24 cellular contexts compared by ENCODE assay signal in the genomic region with DNA sequence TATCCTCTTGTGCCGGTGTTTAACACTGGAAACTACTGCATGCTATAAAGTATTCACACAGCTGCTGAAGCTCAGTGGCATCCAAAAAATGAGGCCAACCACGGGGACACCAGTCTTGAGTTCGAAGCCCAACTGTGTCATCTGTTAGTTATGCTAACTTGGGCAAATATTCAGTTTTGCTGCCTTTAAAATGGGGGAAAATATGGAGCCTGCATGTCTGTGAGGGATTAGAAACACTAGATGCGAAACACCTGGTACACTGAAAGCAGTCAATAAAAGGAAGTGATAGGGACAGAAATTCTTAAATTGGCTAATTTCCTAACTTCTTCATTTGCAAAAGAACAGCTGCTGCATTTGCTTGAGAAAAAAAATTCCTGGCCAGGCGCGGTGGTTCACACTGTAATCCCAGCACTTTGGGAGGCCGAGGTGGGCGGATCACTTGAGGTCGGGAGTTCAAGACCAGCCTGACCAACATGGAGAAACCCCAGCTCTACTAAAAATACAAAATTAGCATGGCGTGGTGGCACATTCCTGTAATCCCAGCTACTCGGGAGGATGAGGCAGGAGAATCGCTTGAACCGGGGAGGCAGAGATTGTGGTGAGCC. TPM values are rescaled to one million over a fixed set of nuclear protein-coding genes. Genes with fewer than 3 reads are reported as not detected.
DNase-seq lines count a peak whose midpoint lies in the region; ATAC-seq and TF ChIP-seq lines count a peak whose summit lies in the region.
"Had no signal": no experiment of that assay in that cellular context is flagged by ENCODE, and none has a peak within 500 bp of the region (broad histone marks: within the 10 kb centered on the region; RNA-seq: fewer than 3 reads in every experiment).

No MANE protein-coding gene starts in this region.

- H3K27me3 ChIP-seq in endodermal cell (ENCODE audit: control insufficient read depth, insufficient read depth, low read length, poor library complexity, severe bottlenecking) (no peaks in the 10 kb centered on the region), testis (no peaks in the 10 kb centered on the region), esophagus muscularis mucosa (no peaks in the 10 kb centered on the region)
- H3K27me3 ChIP-seq: tibial artery had no signal

- BruUV-seq in Calu3 (replicated peaks; lab: Mats Ljungman, UMichigan): no TSS peak

- peak; percentile 21 for ATAC-seq in mucosa of descending colon
- ATAC-seq: activated naive CD8-positive, alpha-beta T cell treated with anti-CD3 and anti-CD28 coated beads, Interleukin-2, amount 50 U/mL, for 24 hours; CD8-positive, alpha-beta T cell; stimulated activated naive CD8-positive, alpha-beta T cell treated with anti-CD3 and anti-CD28 coated beads, Interleukin-15, Interleukin-2, amounts not matched to agents 100 U/mL and 50 U/mL, for 24 hours had no signal

- TF ChIP-seq CTCF in Calu3 (IDR thresholded peaks at IDR 0.05; ENCODE audit: unreplicated experiment): no peak
- no peak for TF ChIP-seq CTCF in endodermal cell (conservative IDR thresholded peaks at IDR 0.05)
- no peak for TF ChIP-seq CTCF in mucosa of descending colon (IDR thresholded peaks at IDR 0.05)
- no peak for TF ChIP-seq CTCF in testis (IDR thresholded peaks at IDR 0.05)
- TF ChIP-seq CTCF in esophagus muscularis mucosa (IDR thresholded peaks at IDR 0.05): no peak

- H3K4me3 ChIP-seq in endodermal cell (ENCODE audit: low read length) (no peak overlapping the region), mucosa of descending colon (no peak overlapping the region), testis (no peak overlapping the region), esophagus muscularis mucosa (no peak overlapping the region)
- H3K4me3 ChIP-seq: GM23248, tibial artery had no signal

- no peak overlapping the region for H3K27ac ChIP-seq in endodermal cell (ENCODE audit: low read depth, low read length)
- H3K27ac ChIP-seq in testis: no peak overlapping the region
- no peak overlapping the region for H3K27ac ChIP-seq in esophagus muscularis mucosa (replicated peaks in 1 of 4)
- H3K27ac ChIP-seq: GM23248, tibial artery had no signal

- peak overlapping the region; percentile 57 for H3K4me3 Mint-ChIP-seq in Calu3 (ENCODE audit: low read depth, unreplicated experiment)
- H3K4me3 Mint-ChIP-seq in endodermal cell: no peak overlapping the region
- H3K4me3 Mint-ChIP-seq: activated CD4-positive, alpha-beta T cell treated with anti-CD3 and anti-CD28 coated beads, Interleukin-2, amount 10 ng/mL, durations not matched to agents 7 days and 5 days; activated naive CD8-positive, alpha-beta T cell treated with anti-CD3 and anti-CD28 coated beads, Interleukin-2, amount 50 U/mL, for 24 hours; CD8-positive, alpha-beta T cell; nephron progenitor cell had no signal

- H3K27me3 Mint-ChIP-seq in Calu3 (ENCODE audit: unreplicated experiment) (no peaks in the 10 kb centered on the region), endodermal cell (ENCODE audit: insufficient read depth) (no peaks in the 10 kb centered on the region)
- H3K27me3 Mint-ChIP-seq: activated naive CD8-positive, alpha-beta T cell treated with anti-CD3 and anti-CD28 coated beads, Interleukin-2, amount 50 U/mL, for 24 hours had no signal

- intact Hi-C loops in Calu3 (cut with micrococcal nuclease; ENCODE audit: unreplicated experiment): no loop called here
- intact Hi-C loops in mucosa of descending colon (cut with DNase I, micrococcal nuclease): no loop called here
- intact Hi-C loops in testis (cut with DNase I; ENCODE audit: low total_unique reads): no loop called here
- intact Hi-C loops in esophagus muscularis mucosa (cut with DNase I): no loop called here

- DNase-seq in Calu3: no peak
- DNase-seq in LHCN-M2 (ENCODE audit: low read depth): peak; percentile 73
- peak; percentile 51 for DNase-seq in endodermal cell
- DNase-seq in mucosa of descending colon: no peak
- DNase-seq in activated effector memory CD4-positive, alpha-beta T cell treated with Interleukin-2 at 50 U/mL for 16 hours: no peak
- DNase-seq in testis: no peak
- no peak for DNase-seq in NCI-H748 (lab: John Stamatoyannopoulos, UW; ENCODE audit: unreplicated experiment)
- DNase-seq in esophagus muscularis mucosa (ENCODE audit: extremely low spot score): no peak
- DNase-seq: activated CD4-positive, alpha-beta T cell treated with anti-CD3 and anti-CD28 coated beads, Interleukin-2, amount 10 ng/mL, durations not matched to agents 7 days and 5 days; activated naive CD8-positive, alpha-beta T cell treated with anti-CD3 and anti-CD28 coated beads, Interleukin-2, amount 50 U/mL, for 24 hours; CD8-positive, alpha-beta T cell; DMS53; foreskin fibroblast; GM23248; hypothalamus; Karpas-422; NCI-H1105; NCI-H510A; nephron progenitor cell; stimulated activated CD4-positive, alpha-beta T cell treated with anti-CD3 and anti-CD28 coated beads, Interleukin-4, amount 100 ng/mL, for 1 hour; stimulated activated naive CD8-positive, alpha-beta T cell treated with anti-CD3 and anti-CD28 coated beads, Interleukin-15, Interleukin-2, amounts not matched to agents 100 U/mL and 50 U/mL, for 24 hours; tibial artery had no signal

- H3K9me3 Mint-ChIP-seq in Calu3 (ENCODE audit: low read depth, unreplicated experiment) (no peaks in the 10 kb centered on the region), endodermal cell (no peaks in the 10 kb centered on the region)
- H3K9me3 Mint-ChIP-seq: activated CD4-positive, alpha-beta T cell treated with anti-CD3 and anti-CD28 coated beads, Interleukin-2, amount 10 ng/mL, durations not matched to agents 7 days and 5 days; activated naive CD8-positive, alpha-beta T cell treated with anti-CD3 and anti-CD28 coated beads, Interleukin-2, amount 50 U/mL, for 24 hours; CD8-positive, alpha-beta T cell; nephron progenitor cell had no signal

- TF ChIP-seq EP300 in esophagus muscularis mucosa (IDR thresholded peaks at IDR 0.05): no peak

- H3K4me1 ChIP-seq in endodermal cell (ENCODE audit: control insufficient read depth, insufficient read depth, low read length): no peaks in the 10 kb centered on the region
- H3K4me1 ChIP-seq in mucosa of descending colon (ENCODE audit: low read depth): peaks cover 5% of the 10 kb centered on the region
- no peaks in the 10 kb centered on the region for H3K4me1 ChIP-seq in testis
- peaks cover 0 to 24% (median 0%) of the 10 kb centered on the region in 4 donors for H3K4me1 ChIP-seq in esophagus muscularis mucosa

- H3K36me3 Mint-ChIP-seq in Calu3 (ENCODE audit: insufficient read depth, unreplicated experiment): peaks cover 4% of the 10 kb centered on the region
- H3K36me3 Mint-ChIP-seq in endodermal cell (ENCODE audit: low read depth): no peaks in the 10 kb centered on the region
- H3K36me3 Mint-ChIP-seq: CD8-positive, alpha-beta T cell had no signal

- H3K4me1 Mint-ChIP-seq in Calu3 (ENCODE audit: low read depth, unreplicated experiment): peaks cover 32% of the 10 kb centered on the region
- peaks cover 30% of the 10 kb centered on the region for H3K4me1 Mint-ChIP-seq in endodermal cell
- H3K4me1 Mint-ChIP-seq: activated CD4-positive, alpha-beta T cell treated with anti-CD3 and anti-CD28 coated beads, Interleukin-2, amount 10 ng/mL, durations not matched to agents 7 days and 5 days; activated naive CD8-positive, alpha-beta T cell treated with anti-CD3 and anti-CD28 coated beads, Interleukin-2, amount 50 U/mL, for 24 hours had no signal

- no peak overlapping the region for H3K9ac ChIP-seq in endodermal cell (ENCODE audit: extremely low read depth, low read length, poor library complexity, severe bottlenecking)
- H3K9ac ChIP-seq: GM23248 had no signal

- H3K9me3 ChIP-seq in endodermal cell (ENCODE audit: control insufficient read depth, low read length): no peaks in the 10 kb centered on the region
- H3K9me3 ChIP-seq in mucosa of descending colon: no peaks in the 10 kb centered on the region
- no peaks in the 10 kb centered on the region for H3K9me3 ChIP-seq in testis
- no peaks in the 10 kb centered on the region for H3K9me3 ChIP-seq in esophagus muscularis mucosa
- H3K9me3 ChIP-seq: tibial artery had no signal

- TF ChIP-seq POLR2A in testis (IDR thresholded peaks at IDR 0.05): no peak
- no peak for TF ChIP-seq POLR2A in esophagus muscularis mucosa (IDR thresholded peaks at IDR 0.05; ENCODE audit: low read depth)

- H3K36me3 ChIP-seq in endodermal cell (ENCODE audit: control insufficient read depth, insufficient read depth, low read length) (no peaks in the 10 kb centered on the region), mucosa of descending colon (ENCODE audit: low read depth) (no peaks in the 10 kb centered on the region), testis (ENCODE audit: low read depth, missing control alignments) (no peaks in the 10 kb centered on the region), esophagus muscularis mucosa (peaks cover 0 to 4% (median 0%) of the 10 kb centered on the region in 4 donors)
- H3K36me3 ChIP-seq: tibial artery had no signal

- H3K27ac Mint-ChIP-seq in Calu3 (ENCODE audit: unreplicated experiment): peak overlapping the region; percentile 58
- peak overlapping the region; percentile 62 for H3K27ac Mint-ChIP-seq in endodermal cell
- H3K27ac Mint-ChIP-seq: activated CD4-positive, alpha-beta T cell treated with anti-CD3 and anti-CD28 coated beads, Interleukin-2, amount 10 ng/mL, durations not matched to agents 7 days and 5 days; activated naive CD8-positive, alpha-beta T cell treated with anti-CD3 and anti-CD28 coated beads, Interleukin-2, amount 50 U/mL, for 24 hours; CD8-positive, alpha-beta T cell; nephron progenitor cell had no signal

- CTCF ChIA-PET in Calu3 (lab: Charles Lee): interaction anchor here (1.0 kb wide), 1 partner anchor 14 kb away, joined by 3 read pairs; no protein-coding TSS in a partner anchor

- 86 to 88% methylated on average over 8 to 13 of the region's 13 CpGs for WGBS in endodermal cell (ENCODE audit: insufficient coverage in 1 of 2, insufficient read length in 1 of 2), 2 experiments
- WGBS in testis, 2 donors: 40 to 55% methylated on average over 13 of the region's 13 CpGs
- whole genome bisulfite sequencing in esophagus muscularis mucosa: 68% methylated on average over 13 of the region's 13 CpGs

RNA-seq across cellular contexts. Expression of a gene that starts 36.5 kb away (rescaled TPM):
- total RNA-seq in Calu3 (2022) (0.81 and 1.4 TPM in 2 replicates), LHCN-M2 (2014; rRNA removed) (1.8 and 4.3 TPM in 2 replicates), endodermal cell (not detected), mucosa of descending colon (1 to 10 TPM; 1.9 to 2.5 (median 2.3) TPM), testis (under 1 TPM; 0.43 to 0.63 TPM), esophagus muscularis mucosa (1 to 10 TPM in 2 of 4 donors, under 1 TPM in 2; 0.42 to 3.5 (median 1.2) TPM)
- polyA plus RNA-seq in LHCN-M2 (2012): 2.2 TPM
- polyA plus RNA-seq in endodermal cell (2013, experiment 1 of 2): 0.11 TPM
- not detected for polyA plus RNA-seq in endodermal cell (2013, experiment 2 of 2)
- polyA plus RNA-seq in testis (ENCODE audit: insufficient read depth, low read depth, low replicate concordance): 1.6 TPM
- total RNA-seq: activated CD4-positive, alpha-beta T cell treated with anti-CD3 and anti-CD28 coated beads, Interleukin-2, amount 10 ng/mL, durations not matched to agents 7 days and 5 days; CD8-positive, alpha-beta T cell; GM23248; kidney epithelial cell; T-helper 1 cell treated with Interleukin-12 subunit alpha and Interleukin-12 subunit beta and Interleukin-4 antibody, amounts not matched to agents 30 ng/mL and 1 ng/mL, for 36 hours had no signal
- polyA plus RNA-seq: GM23248 had no signal

Comparison
In these comparisons a context has a peak if more than half of its experiments do, and no peak if none do; other contexts are left out.
1. DNase-seq: peak in LHCN-M2 (single experiment) and endodermal cell (single experiment); none in Calu3 (single experiment), mucosa of descending colon (0 of 3), activated effector memory CD4-positive, alpha-beta T cell treated with Interleukin-2 at 50 U/mL for 16 hours (single experiment), testis (single experiment), NCI-H748 (single experiment) and esophagus muscularis mucosa (single experiment).